23 cellular contexts compared by ENCODE assay signal in genomic region chr12:15962760-15963159, GRCh38. TPM values are rescaled to one million over a fixed set of nuclear protein-coding genes. Genes with fewer than 3 reads are reported as not detected.
A peak's percentile ranks its signal among the peaks of the same experiment; 100 is the strongest.
DNase-seq lines count a peak whose midpoint lies in the region; ATAC-seq and TF ChIP-seq lines count a peak whose summit lies in the region.
"Had no signal": no experiment of that assay in that cellular context is flagged by ENCODE, and none has a peak within 500 bp of the region (broad histone marks: within the 10 kb centered on the region; RNA-seq: fewer than 3 reads in every experiment).

No MANE protein-coding gene starts in this region.

- H4K20me1 ChIP-seq in IMR-90 (ENCODE audit: insufficient read depth, low read length), result no peaks in the 10 kb centered on the region

- POLR2A ChIA-PET in IMR-90 (lab: Charles Lee; ENCODE audit: unreplicated experiment), result no interaction called here

- H3K9me3 Mint-ChIP-seq in Calu3 (ENCODE audit: low read depth, unreplicated experiment), result no peaks in the 10 kb centered on the region
- H3K9me3 Mint-ChIP-seq: immature natural killer cell, mesothelial cell of epicardium, nephron had no signal

- no peaks in the 10 kb centered on the region for H3K27me3 Mint-ChIP-seq in Calu3 (ENCODE audit: unreplicated experiment)
- H3K27me3 Mint-ChIP-seq: progenitor cell of endocrine pancreas had no signal

- no peak overlapping the region for H2BK12ac ChIP-seq in mesenchymal stem cell (ENCODE audit: low read length in 2 of 2)

- H3K4ac ChIP-seq in IMR-90 (ENCODE audit: low read depth, low read length) (peak overlapping the region; percentile 4; the same call in 1 of the 2 replicates), mesenchymal stem cell (ENCODE audit: low read depth in 1 of 2, low read length in 2 of 2) (no peak overlapping the region)

- no peak overlapping the region; the same call in 1 of the 2 replicates for H3K14ac ChIP-seq in IMR-90 (replicated peaks; ENCODE audit: low read depth, low read length)
- H3K14ac ChIP-seq in mesenchymal stem cell (ENCODE audit: low read length in 2 of 2), result no peak overlapping the region

- H3K36me3 ChIP-seq in IMR-90 (ENCODE audit: control insufficient read depth, insufficient read depth, low read length) (peaks cover 12% of the 10 kb centered on the region), mesenchymal stem cell (ENCODE audit: control insufficient read depth in 1 of 2, insufficient read depth in 2 of 2, low read depth in 1 of 2, low read length in 2 of 2) (peaks cover 5 to 69% of the 10 kb centered on the region in 2 experiments)
- H3K36me3 ChIP-seq: uterus had no signal

- peaks cover 26% of the 10 kb centered on the region for H3K4me1 Mint-ChIP-seq in Calu3 (ENCODE audit: low read depth, unreplicated experiment)
- H3K4me1 Mint-ChIP-seq: CD14-positive monocyte, immature natural killer cell, nephron had no signal

- H3K27me3 ChIP-seq in IMR-90 (ENCODE audit: control insufficient read depth, insufficient read depth, low read length), result no peaks in the 10 kb centered on the region
- H3K27me3 ChIP-seq in mesenchymal stem cell (ENCODE audit: control insufficient read depth in 1 of 2, insufficient read depth in 1 of 2, low read length in 2 of 2), result no peaks in the 10 kb centered on the region
- H3K27me3 ChIP-seq: uterus had no signal

- peak overlapping the region in 1 of 2 experiments; percentile 66; a peak in 1 of 4 replicates for H4K8ac ChIP-seq in IMR-90 (ENCODE audit: low read depth in 2 of 2, low read length in 2 of 2)
- no peak overlapping the region for H4K8ac ChIP-seq in mesenchymal stem cell (ENCODE audit: low read length)

- H3K9me1 ChIP-seq in IMR-90 (ENCODE audit: insufficient read depth, low read length), result peaks cover 26% of the 10 kb centered on the region

- H2AFZ ChIP-seq in IMR-90 (replicated peaks; ENCODE audit: low read length, poor library complexity), result no peak overlapping the region
- H2AFZ ChIP-seq in mesenchymal stem cell (ENCODE audit: low read depth, low read length), result no peak overlapping the region

- WGBS in IMR-90 (ENCODE audit: extremely low coverage in 2 of 2, insufficient read length in 1 of 2), 2 experiments, result no CpG with 5 or more reads among the region's 4 CpGs
- WGBS in mesenchymal stem cell, result 91% methylated on average over 4 of the region's 4 CpGs

- peak overlapping the region; percentile 11; the same call in 1 of the 2 replicates for H2BK120ac ChIP-seq in IMR-90 (ENCODE audit: low read depth, low read length)
- H2BK120ac ChIP-seq in mesenchymal stem cell (ENCODE audit: low read depth, low read length), result no peak overlapping the region

- H3K27ac Mint-ChIP-seq in Calu3 (ENCODE audit: unreplicated experiment), result peak overlapping the region; percentile 80
- H3K27ac Mint-ChIP-seq: immature natural killer cell, mesothelial cell of epicardium, progenitor cell of endocrine pancreas had no signal

- peak overlapping the region; percentile 84 for H2BK5ac ChIP-seq in IMR-90 (ENCODE audit: low read depth, low read length, poor library complexity, severe bottlenecking)
- H2BK5ac ChIP-seq in mesenchymal stem cell (ENCODE audit: low read depth, low read length, poor library complexity, severe bottlenecking), result no peak overlapping the region

- H3K4me2 ChIP-seq in IMR-90 (ENCODE audit: low read depth, low read length) (peak overlapping the region; percentile 1; the same call in 1 of the 2 replicates), mesenchymal stem cell (ENCODE audit: low read length, poor library complexity, severe bottlenecking) (no peak overlapping the region)

- dilution Hi-C loops in IMR-90 (cut with HindIII; ENCODE audit: low sequenced_read_pairs, unreplicated experiment), result no loop called here

- H3K79me1 ChIP-seq in IMR-90 (ENCODE audit: low read depth in 1 of 2, low read length in 2 of 2) (peaks cover 0 to 8% of the 10 kb centered on the region in 2 experiments; a peak in 3 of 4 replicates), mesenchymal stem cell (replicated peaks; ENCODE audit: low read length, poor library complexity, severe bottlenecking) (peaks cover 12% of the 10 kb centered on the region)

- no peak overlapping the region for H2AK9ac ChIP-seq in IMR-90 (replicated peaks; ENCODE audit: low read depth, low read length, poor library complexity)

- H3K18ac ChIP-seq in IMR-90 (ENCODE audit: low read depth, low read length) (peak overlapping the region; percentile 84; the same call in 1 of the 2 replicates), mesenchymal stem cell (ENCODE audit: low read depth in 1 of 2, low read length in 2 of 2) (no peak overlapping the region)

- no peak for TF ChIP-seq RAD21 in IMR-90 (IDR thresholded peaks at IDR 0.05; ENCODE audit: low read length)

- DNase-seq in Calu3 (peak; percentile 20), IMR-90 (peak; percentile 12), epithelial cell of prostate (ENCODE audit: low read depth, low spot score) (peak; percentile 81), mesenchymal stem cell (no peak), NCI-H69 (lab: John Stamatoyannopoulos, UW) (no peak)
- no peak for DNase-seq in activated naive CD4-positive, alpha-beta T cell (lab: John Stamatoyannopoulos, UW)
- DNase-seq: activated CD4-positive, alpha-beta T cell treated with anti-CD3 and anti-CD28 coated beads, Interleukin-2, amount 50 U/mL, for 4 hours; activated effector memory CD4-positive, alpha-beta T cell treated with anti-CD3 and anti-CD28 coated beads, Interleukin-2, amount 50 U/mL, for 16 hours; amygdala; DMS153; immature natural killer cell; NCI-H510A treated with DMSO at 0.1 percent for 48 hours; SHP77 treated with DMSO at 0.1 percent for 48 hours; small intestine; stimulated activated CD4-positive, alpha-beta T cell treated with anti-CD3 and anti-CD28 coated beads, Interleukin-4, amount 100 ng/mL, for 4 hours; uterus had no signal

- in situ Hi-C loops in IMR-90 (cut with MboI; ENCODE audit: low sequenced_read_pairs), result no loop called here

- peak overlapping the region; percentile 55 for H3K4me3 Mint-ChIP-seq in Calu3 (ENCODE audit: low read depth, unreplicated experiment)
- H3K4me3 Mint-ChIP-seq: CD14-positive monocyte, immature natural killer cell, mesothelial cell of epicardium, nephron had no signal

- H3K23ac ChIP-seq in IMR-90 (ENCODE audit: low read depth, low read length) (no peak overlapping the region), mesenchymal stem cell (ENCODE audit: low read length in 2 of 2) (no peak overlapping the region)

- H3K4me1 ChIP-seq in IMR-90 (ENCODE audit: control insufficient read depth, insufficient read depth, low read length), result peaks cover 15% of the 10 kb centered on the region
- H3K4me1 ChIP-seq in mesenchymal stem cell (ENCODE audit: control insufficient read depth, insufficient read depth, low read depth, low read length), result peaks cover 6% of the 10 kb centered on the region
- H3K4me1 ChIP-seq: uterus had no signal

- H3K9ac ChIP-seq in IMR-90 (ENCODE audit: low read depth, low read length), result no peak overlapping the region
- no peak overlapping the region for H3K9ac ChIP-seq in mesenchymal stem cell (ENCODE audit: low read length)

- H4K91ac ChIP-seq in IMR-90 (ENCODE audit: insufficient read depth, low read depth, low read length) (peak overlapping the region; percentile 14; the same call in 1 of the 2 replicates), mesenchymal stem cell (ENCODE audit: low read length) (no peak overlapping the region)

- ATAC-seq in IMR-90 (ENCODE audit: low read depth) (no peak; the same call in 1 of the 2 replicates), HG03175 (IDR thresholded peaks at IDR 0.05; ENCODE audit: unreplicated experiment) (no peak), GM18873 (IDR thresholded peaks at IDR 0.05; ENCODE audit: low FRiP score, unreplicated experiment) (no peak)

- H3K9me3 ChIP-seq in IMR-90 (ENCODE audit: control insufficient read depth, insufficient read depth, low read length) (no peaks in the 10 kb centered on the region), mesenchymal stem cell (ENCODE audit: control insufficient read depth, low read length) (no peaks in the 10 kb centered on the region)
- H3K9me3 ChIP-seq: uterus had no signal

- H3K27ac ChIP-seq in IMR-90 (ENCODE audit: insufficient read depth, low read length), result no peak overlapping the region
- H3K27ac ChIP-seq in epithelial cell of prostate, result peak overlapping the region; percentile 64
- H3K27ac ChIP-seq in mesenchymal stem cell (ENCODE audit: low read length, poor library complexity, severe bottlenecking), result peak overlapping the region; percentile 63
- H3K27ac ChIP-seq: uterus, VCaP had no signal

- peak overlapping the region; percentile 42; the same call in 1 of the 3 replicates for H2BK15ac ChIP-seq in IMR-90 (ENCODE audit: low read depth, low read length)
- H2BK15ac ChIP-seq in mesenchymal stem cell (ENCODE audit: low read depth, poor library complexity, severe bottlenecking), result no peak overlapping the region

- 0 out of 2 replicates have a peak overlapping the region, but pooled peaks have one; percentile 16 for H3K56ac ChIP-seq in IMR-90 (ENCODE audit: extremely low read depth, insufficient read depth, low read length)

- peak overlapping the region; percentile 57; the same call in 1 of the 2 replicates for H2BK20ac ChIP-seq in IMR-90 (ENCODE audit: low read depth, low read length)

- CTCF ChIA-PET in Calu3 (lab: Charles Lee), result interaction anchor here (0.7 kb wide), 1 partner anchor 81 kb away, joined by 3 read pairs; no protein-coding TSS in a partner anchor
- CTCF ChIA-PET in IMR-90 (lab: Yijun Ruan, JAX), result interaction anchor here (0.7 kb wide), 1 partner anchor 313 kb away, joined by 4 read pairs; no protein-coding TSS in a partner anchor

- H4K5ac ChIP-seq in IMR-90 (ENCODE audit: low read depth, low read length), result peak overlapping the region; percentile 54; the same call in 1 of the 2 replicates

- H2AK5ac ChIP-seq in IMR-90 (ENCODE audit: low read depth, low read length) (peak overlapping the region; percentile 46), mesenchymal stem cell (ENCODE audit: low read length, severe bottlenecking) (peak overlapping the region; percentile 15)

- H3K36me3 Mint-ChIP-seq in Calu3 (ENCODE audit: insufficient read depth, unreplicated experiment), result peaks cover 14% of the 10 kb centered on the region

- TF ChIP-seq POLR2A in IMR-90 (IDR thresholded peaks at IDR 0.05; ENCODE audit: low read depth, low read length), result no peak

- intact Hi-C loops in Calu3 (cut with micrococcal nuclease; ENCODE audit: unreplicated experiment) (no loop called here), IMR-90 (cut with micrococcal nuclease) (no loop called here)

- H3K4me3 ChIP-seq in IMR-90 (ENCODE audit: insufficient read depth, low read depth, low read length) (no peak overlapping the region), mesenchymal stem cell (ENCODE audit: insufficient read depth in 1 of 2, low read depth in 1 of 2, low read length in 2 of 2) (no peak overlapping the region)
- H3K4me3 ChIP-seq: uterus had no signal

- TF ChIP-seq CTCF in Calu3 (IDR thresholded peaks at IDR 0.05; ENCODE audit: unreplicated experiment), result no peak
- TF ChIP-seq CTCF in IMR-90 (conservative IDR thresholded peaks at IDR 0.05; ENCODE audit: low read depth, low read length), result no peak

- no TSS peak for BruUV-seq in Calu3 (replicated peaks; lab: Mats Ljungman, UMichigan)
- no TSS peak for BruUV-seq in IMR-90 (replicated peaks; lab: Mats Ljungman, UMichigan)

RNA-seq across cellular contexts. Expression of gene DERA, which starts 51.6 kb away (rescaled TPM):
- total RNA-seq in Calu3 (2022) (29.8 and 31.0 TPM in 2 replicates), IMR-90 (2012; rRNA removed) (58.6 and 59.7 TPM in 2 replicates)
- polyA plus RNA-seq in IMR-90 (2012; rRNA removed), result 22.9 and 28.1 TPM in 2 replicates
- 13.1 and 15.9 TPM in 2 replicates for polyA plus RNA-seq in IMR-90 (2012; cell fraction: cytosol; rRNA removed)
- 5.7 and 19.6 TPM in 2 replicates for polyA plus RNA-seq in IMR-90 (2012; cell fraction: nucleus; rRNA removed; ENCODE audit: low replicate concordance)
- 13.8 TPM for polyA plus RNA-seq in mesenchymal stem cell (2013, experiment 1 of 2)
- polyA plus RNA-seq in mesenchymal stem cell (2013, experiment 2 of 2), result 14.0 TPM

Comparison
In these comparisons a context has a peak if more than half of its experiments do, and no peak if none do; other contexts are left out.
1. DNase-seq: peak in Calu3 (single experiment), IMR-90 (single experiment) and epithelial cell of prostate (single experiment); none in mesenchymal stem cell (single experiment), NCI-H69 (single experiment) and activated naive CD4-positive, alpha-beta T cell (0 of 4).